Comparison of ENCODE assay signal across 11 cellular contexts in genomic region chr3:71173421-71173975, GRCh38.
A peak's percentile ranks its signal among the peaks of the same experiment; 100 is the strongest.
DNase-seq lines count a peak whose midpoint lies in the region; ATAC-seq, FAIRE-seq and TF ChIP-seq lines count a peak whose summit lies in the region.
"Had no signal": no experiment of that assay in that cellular context is flagged by ENCODE, and none has a peak within 500 bp of the region (broad histone marks: within the 10 kb centered on the region; RNA-seq: fewer than 3 reads in every experiment).

No MANE protein-coding gene starts in this region.

- POLR2A ChIA-PET in HepG2 (lab: Yijun Ruan, JAX) (interaction anchor here (4.0 kb wide), 1 partner anchor 34 kb away, joined by 12 read pairs; no protein-coding TSS in a partner anchor), HEK293T (lab: Yijun Ruan, JAX) (interaction anchor here (1.4 kb wide), 1 partner anchor 410 kb away, joined by 3 read pairs; the partner anchor contains the start of gene FOXP1)

- no peak for TF ChIP-seq EP300 in HepG2 (IDR thresholded peaks at IDR 0.05; ENCODE audit: low read depth in 2 of 2, low read length in 2 of 2)
- TF ChIP-seq EP300 in HepG2 (CRISPR knock-in tag; IDR thresholded peaks at IDR 0.05; ENCODE audit: borderline replicate concordance): no peak

- no peak overlapping the region for H2AFZ ChIP-seq in HepG2 (ENCODE audit: low read length)

- peaks cover 85% of the 10 kb centered on the region for H3K4me1 Mint-ChIP-seq in chondrocyte (ENCODE audit: low read depth)
- peaks cover 30 to 40% (median 34%) of the 10 kb centered on the region in 3 donors for H3K4me1 Mint-ChIP-seq in naive B cell

- in situ Hi-C loops in HepG2 (cut with HindIII; ENCODE audit: extremely low pct_ligation_motif_present, low pct_unique_long_range_greater_than_20kb): no loop called here

- peaks cover 55% of the 10 kb centered on the region for H3K4me1 ChIP-seq in HepG2 (ENCODE audit: insufficient read depth, low read length)

- no peaks in the 10 kb centered on the region for H4K20me1 ChIP-seq in HepG2 (ENCODE audit: insufficient read depth, low read length)

- H3K79me2 ChIP-seq in HepG2 (ENCODE audit: insufficient read depth, low read length): no peaks in the 10 kb centered on the region

- ATAC-seq in naive B cell (ENCODE audit: low read depth in 2 of 2) (no peak), HepG2 (no peak)
- ATAC-seq: Panc1 had no signal

- H3K4me3 Mint-ChIP-seq in chondrocyte (ENCODE audit: unreplicated experiment) (no peak overlapping the region), naive B cell (no peak overlapping the region)

- 89% methylated on average over 1 of the region's 1 CpG for WGBS in HepG2 (ENCODE audit: low lambda C conversion rate)

- no peak overlapping the region for H3K9ac ChIP-seq in HepG2 (ENCODE audit: insufficient read depth, low read depth, low read length)

- intact Hi-C loops in HepG2 (cut with micrococcal nuclease; ENCODE audit: unreplicated experiment): no loop called here

- H3K9me3 Mint-ChIP-seq in chondrocyte (ENCODE audit: low read depth) (no peaks in the 10 kb centered on the region), naive B cell (no peaks in the 10 kb centered on the region)

- FAIRE-seq in HepG2 (lab: Jason Lieb, UNC) (no peak), frontal cortex (lab: Jason Lieb, UNC) (no peak)

- TF ChIP-seq CTCF in chondrocyte (IDR thresholded peaks at IDR 0.05): no peak
- TF ChIP-seq CTCF in HepG2 (CRISPR knock-in tag; IDR thresholded peaks at IDR 0.05): no peak

- H3K4me3 ChIP-seq in HepG2 (replicated peaks in 1 of 3; ENCODE audit: insufficient read depth in 1 of 3, low read depth in 2 of 3, low read length in 3 of 3): no peak overlapping the region
- H3K4me3 ChIP-seq: tibial nerve had no signal

- TF ChIP-seq RAD21 in HepG2 (CRISPR knock-in tag; IDR thresholded peaks at IDR 0.05): no peak

- DNase-seq in AG08395 (ENCODE audit: low spot score) (peak; percentile 71), GM04504 (ENCODE audit: low read depth) (peak; percentile 53), chondrocyte (ENCODE audit: low spot score) (no peak), naive B cell (no peak), HepG2 (ENCODE audit: low spot score) (no peak), HEK293T (ENCODE audit: extremely low spot score) (no peak), NCI-H82 (lab: John Stamatoyannopoulos, UW) (no peak), frontal cortex (ENCODE audit: low spot score in 2 of 2) (no peak)
- DNase-seq: T1000 had no signal

- H3K36me3 Mint-ChIP-seq in chondrocyte (ENCODE audit: low read depth): peaks cover 6% of the 10 kb centered on the region
- H3K36me3 Mint-ChIP-seq in naive B cell: peaks cover 0 to 18% of the 10 kb centered on the region in 2 donors

- no peaks in the 10 kb centered on the region for H3K27me3 ChIP-seq in HepG2 (ENCODE audit: control insufficient read depth in 1 of 2, insufficient read depth in 2 of 2, low read length in 2 of 2)
- H3K27me3 ChIP-seq: tibial nerve had no signal

- CTCF ChIA-PET in HepG2 (lab: Yijun Ruan, JAX; ENCODE audit: low intra/inter-chr PET ratio, low total read pairs): no interaction called here
- CTCF ChIA-PET in HEK293T (lab: Yijun Ruan, JAX): interaction anchor here (0.6 kb wide), 1 partner anchor 1319 kb away, joined by 3 read pairs; no protein-coding TSS in a partner anchor

- peaks cover 1 to 12% of the 10 kb centered on the region in 2 experiments; a peak in 4 of 5 replicates for H3K36me3 ChIP-seq in HepG2 (replicated peaks in 1 of 2; ENCODE audit: control insufficient read depth in 1 of 2, insufficient read depth in 2 of 2, low read length in 2 of 2)
- H3K36me3 ChIP-seq: tibial nerve had no signal

- H3K27me3 Mint-ChIP-seq in chondrocyte (ENCODE audit: low read depth) (no peaks in the 10 kb centered on the region), naive B cell (no peaks in the 10 kb centered on the region)

- no peak overlapping the region for H3K27ac ChIP-seq in HepG2 (ENCODE audit: extremely low read length, insufficient read depth, low read length)

- no peaks in the 10 kb centered on the region for H3K9me3 ChIP-seq in HepG2 (ENCODE audit: low read length)
- H3K9me3 ChIP-seq: tibial nerve had no signal

- TF ChIP-seq POLR2A in HepG2 (IDR thresholded peaks at IDR 0.05; ENCODE audit: insufficient read depth in 1 of 2, low read depth in 2 of 2, low read length in 2 of 2): no peak

- no TSS peak for BruUV-seq in HepG2 (replicated peaks; lab: Mats Ljungman, UMichigan)

- no peak overlapping the region for H3K4me2 ChIP-seq in HepG2 (ENCODE audit: low read depth, low read length)

- H3K27ac Mint-ChIP-seq in chondrocyte (ENCODE audit: unreplicated experiment) (peak overlapping the region; percentile 97), naive B cell (peak overlapping the region in 5 of 6 donors; percentile 56 to 85 (median 76))

TF ChIP-seq in HepG2, 621 proteins besides CTCF, POLR2A, EP300 and RAD21 (continues in another document):
- no peak for TF ChIP-seq POGK (CRISPR knock-in tag; conservative IDR thresholded peaks at IDR 0.05)

TF ChIP-seq in HEK293T, 16 proteins besides CTCF, POLR2A, EP300 and RAD21:
- TF ChIP-seq ELF4 (IDR thresholded peaks at IDR 0.05) (no peak), NFRKB (IDR thresholded peaks at IDR 0.05) (no peak), ZNF384 (IDR thresholded peaks at IDR 0.05) (no peak), FOXA1 (IDR thresholded peaks at IDR 0.05) (no peak), FOXK2 (IDR thresholded peaks at IDR 0.05) (no peak), L3MBTL2 (conservative IDR thresholded peaks at IDR 0.05) (no peak), HDGF (IDR thresholded peaks at IDR 0.05; ENCODE audit: borderline replicate concordance) (no peak), TARDBP (IDR thresholded peaks at IDR 0.05) (no peak)
- TF ChIP-seq, protein P1, sequence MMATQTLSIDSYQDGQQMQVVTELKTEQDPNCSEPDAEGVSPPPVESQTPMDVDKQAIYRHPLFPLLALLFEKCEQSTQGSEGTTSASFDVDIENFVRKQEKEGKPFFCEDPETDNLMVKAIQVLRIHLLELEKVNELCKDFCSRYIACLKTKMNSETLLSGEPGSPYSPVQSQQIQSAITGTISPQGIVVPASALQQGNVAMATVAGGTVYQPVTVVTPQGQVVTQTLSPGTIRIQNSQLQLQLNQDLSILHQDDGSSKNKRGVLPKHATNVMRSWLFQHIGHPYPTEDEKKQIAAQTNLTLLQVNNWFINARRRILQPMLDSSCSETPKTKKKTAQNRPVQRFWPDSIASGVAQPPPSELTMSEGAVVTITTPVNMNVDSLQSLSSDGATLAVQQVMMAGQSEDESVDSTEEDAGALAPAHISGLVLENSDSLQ (IDR thresholded peaks at IDR 0.05): no peak
TF ChIP-seq in HEK293T: peak in this region for 0.

Comparison
In these comparisons a context has a peak if more than half of its experiments do, and no peak if none do; other contexts are left out.
1. DNase-seq: peak in AG08395 (single experiment) and GM04504 (single experiment); none in chondrocyte (single experiment), naive B cell (single experiment), HepG2 (single experiment), HEK293T (single experiment), NCI-H82 (single experiment) and frontal cortex (0 of 2).